30 cellular contexts compared by ENCODE assay signal in genomic region chr17:9284884-9285283, GRCh38.
DNase-seq lines count a peak whose midpoint lies in the region; ATAC-seq and TF ChIP-seq lines count a peak whose summit lies in the region.
"Had no signal": no experiment of that assay in that cellular context is flagged by ENCODE, and none has a peak within 500 bp of the region (broad histone marks: within the 10 kb centered on the region; RNA-seq: fewer than 3 reads in every experiment).

No MANE protein-coding gene starts in this region.

- no peak overlapping the region for H4K5ac ChIP-seq in H9 (ENCODE audit: insufficient read length, low read depth, low read length)

- no peak overlapping the region for H4K91ac ChIP-seq in H9 (ENCODE audit: insufficient read length, low read depth, low read length)

- H2BK12ac ChIP-seq in H9 (ENCODE audit: insufficient read length, low read depth, low read length), result no peak overlapping the region

- no peak overlapping the region for H4K8ac ChIP-seq in H9 (replicated peaks; ENCODE audit: insufficient read length, low read depth, low read length)

- no peaks in the 10 kb centered on the region for H4K20me1 ChIP-seq in H9 (ENCODE audit: control insufficient read depth, insufficient read depth, insufficient read length)

- no peak overlapping the region; a peak in 1 of 5 replicates for H3K4me3 Mint-ChIP-seq in H9
- H3K4me3 Mint-ChIP-seq: activated CD4-positive, alpha-beta T cell treated with anti-CD3 and anti-CD28 coated beads, Interleukin-2, amount 10 ng/mL, durations not matched to agents 24 days and 14 days; activated naive CD8-positive, alpha-beta T cell treated with anti-CD3 and anti-CD28 coated beads, Interleukin-2, amount 10 ng/mL, durations not matched to agents 7 days and 5 days; effector memory CD8-positive, alpha-beta T cell had no signal

- H3K9ac ChIP-seq in colonic mucosa (ENCODE audit: low read depth in 2 of 2, low read length in 2 of 2), result no peak overlapping the region
- H3K9ac ChIP-seq in H9 (ENCODE audit: extremely low read depth, insufficient read length, low read length), result no peak overlapping the region
- H3K9ac ChIP-seq: BLaER1 treated with 17β-estradiol and CSF1 and Interleukin-3, amounts not matched to agents 10 nM and 100 nM had no signal

- H3K36me3 ChIP-seq in colonic mucosa (no peaks in the 10 kb centered on the region), stomach (no peaks in the 10 kb centered on the region)
- H3K36me3 ChIP-seq: ascending aorta, cardiac muscle cell, pancreas, spleen, WERI-Rb-1 had no signal

- no peaks in the 10 kb centered on the region for H3K36me3 Mint-ChIP-seq in H9 (ENCODE audit: insufficient read depth in 1 of 3, low read depth in 3 of 3)
- H3K36me3 Mint-ChIP-seq: activated naive CD8-positive, alpha-beta T cell treated with anti-CD3 and anti-CD28 coated beads, Interleukin-2, amount 10 ng/mL, durations not matched to agents 7 days and 5 days had no signal

- no peak overlapping the region for H3K4me3 ChIP-seq in colonic mucosa
- H3K4me3 ChIP-seq in stomach, result no peak overlapping the region
- H3K4me3 ChIP-seq: ascending aorta; BLaER1 treated with 17β-estradiol and CSF1 and Interleukin-3, amounts not matched to agents 10 nM and 100 nM; cardiac muscle cell; coronary artery; pancreas; spleen had no signal

- H3K79me2 ChIP-seq in H9 (ENCODE audit: insufficient read depth, low read length), result no peaks in the 10 kb centered on the region

- H3K9me3 ChIP-seq in colonic mucosa (no peaks in the 10 kb centered on the region), stomach (no peaks in the 10 kb centered on the region), H9 (ENCODE audit: control insufficient read depth, low read depth, low read length) (no peaks in the 10 kb centered on the region)
- H3K9me3 ChIP-seq: ascending aorta; BLaER1 treated with 17β-estradiol and CSF1 and Interleukin-3, amounts not matched to agents 10 nM and 100 nM; pancreas; spleen had no signal

- ATAC-seq in left ventricle myocardium superior, result peak; percentile 69
- ATAC-seq: effector memory CD8-positive, alpha-beta T cell; foreskin keratinocyte; pancreas; stimulated activated naive CD8-positive, alpha-beta T cell treated with anti-CD3 and anti-CD28 coated beads, Interleukin-15, Interleukin-2, amounts not matched to agents 100 U/mL and 50 U/mL, for 24 hours had no signal

- no peak overlapping the region for H2BK120ac ChIP-seq in H9 (ENCODE audit: low read depth, low read length, poor library complexity, severe bottlenecking)

- intact Hi-C loops in colonic mucosa (cut with DNase I) (no loop called here), left ventricle myocardium superior (cut with micrococcal nuclease) (no loop called here), stomach (cut with DNase I; ENCODE audit: low total_unique reads) (no loop called here)

- peaks cover 43 to 46% of the 10 kb centered on the region in 2 experiments for H3K4me1 Mint-ChIP-seq in H9

- no peak for TF ChIP-seq EP300 in stomach (IDR thresholded peaks at IDR 0.05)

- no peak overlapping the region for H3K18ac ChIP-seq in H9 (ENCODE audit: insufficient read length, low read depth, low read length)

- no peak overlapping the region for H3T11ph ChIP-seq in H9 (ENCODE audit: low read length)

- no peak overlapping the region for H2AFZ ChIP-seq in H9 (ENCODE audit: low read length)

- H3K27me3 ChIP-seq in colonic mucosa, result no peaks in the 10 kb centered on the region
- H3K27me3 ChIP-seq in stomach, result no peaks in the 10 kb centered on the region
- no peaks in the 10 kb centered on the region for H3K27me3 ChIP-seq in H9 (ENCODE audit: insufficient read depth, low read length)
- H3K27me3 ChIP-seq: ascending aorta, foreskin keratinocyte, pancreas, spleen had no signal

- no peak for TF ChIP-seq POLR2A in stomach (IDR thresholded peaks at IDR 0.05)

- H2AK5ac ChIP-seq in H9 (ENCODE audit: insufficient read length, low read length), result no peak overlapping the region

- no peaks in the 10 kb centered on the region for H3K27me3 Mint-ChIP-seq in H9 (ENCODE audit: low read depth)
- H3K27me3 Mint-ChIP-seq: activated CD4-positive, alpha-beta T cell treated with anti-CD3 and anti-CD28 coated beads, Interleukin-2, amount 10 ng/mL, durations not matched to agents 24 days and 14 days; activated naive CD8-positive, alpha-beta T cell treated with anti-CD3 and anti-CD28 coated beads, Interleukin-2, amount 10 ng/mL, durations not matched to agents 7 days and 5 days; effector memory CD8-positive, alpha-beta T cell had no signal

- H3K9me3 Mint-ChIP-seq in H9, result no peaks in the 10 kb centered on the region
- H3K9me3 Mint-ChIP-seq: activated CD4-positive, alpha-beta T cell treated with anti-CD3 and anti-CD28 coated beads, Interleukin-2, amount 10 ng/mL, durations not matched to agents 24 days and 14 days; activated naive CD8-positive, alpha-beta T cell treated with anti-CD3 and anti-CD28 coated beads, Interleukin-2, amount 10 ng/mL, durations not matched to agents 7 days and 5 days; effector memory CD8-positive, alpha-beta T cell had no signal

- no peak overlapping the region for H3K4ac ChIP-seq in H9 (ENCODE audit: low read depth, low read length)

- no peaks in the 10 kb centered on the region for H3K79me1 ChIP-seq in H9 (ENCODE audit: insufficient read depth, low read depth, low read length, poor library complexity, severe bottlenecking)

- peak overlapping the region in 1 of 3 experiments; percentile 52; a peak in 1 of 7 replicates for H3K27ac Mint-ChIP-seq in H9
- H3K27ac Mint-ChIP-seq: activated CD4-positive, alpha-beta T cell treated with anti-CD3 and anti-CD28 coated beads, Interleukin-2, amount 10 ng/mL, durations not matched to agents 24 days and 14 days; activated naive CD8-positive, alpha-beta T cell treated with anti-CD3 and anti-CD28 coated beads, Interleukin-2, amount 10 ng/mL, durations not matched to agents 7 days and 5 days; effector memory CD8-positive, alpha-beta T cell had no signal

- no peak overlapping the region for H2BK5ac ChIP-seq in H9 (ENCODE audit: insufficient read length, low read length)

- H3K27ac ChIP-seq in colonic mucosa (no peak overlapping the region), stomach (peak overlapping the region in 3 of 5 donors; percentile 27 to 63 (median 47)), H9 (ENCODE audit: insufficient read length, low read depth, low read length) (no peak overlapping the region)
- H3K27ac ChIP-seq: ascending aorta; BLaER1 treated with 17β-estradiol and CSF1 and Interleukin-3, amounts not matched to agents 10 nM and 100 nM; cardiac muscle cell; coronary artery; foreskin keratinocyte; pancreas; WERI-Rb-1 had no signal

- 63 to 73% (median 72%) methylated on average over 4 of the region's 4 CpGs for whole genome bisulfite sequencing in stomach, 5 donors
- WGBS in H9 (ENCODE audit: extremely low coverage, insufficient read length, low lambda C conversion rate), result no CpG with 5 or more reads among the region's 4 CpGs

- TF ChIP-seq CTCF in colonic mucosa (IDR thresholded peaks at IDR 0.05), result no peak
- TF ChIP-seq CTCF in stomach (IDR thresholded peaks at IDR 0.05), result no peak
- no peak for TF ChIP-seq CTCF in H9 (conservative IDR thresholded peaks at IDR 0.05)

- H3K56ac ChIP-seq in H9 (ENCODE audit: insufficient read length, low read depth, low read length), result no peak overlapping the region

- no peak overlapping the region for H3K23ac ChIP-seq in H9 (ENCODE audit: insufficient read length, low read depth, low read length)

- H2BK20ac ChIP-seq in H9 (ENCODE audit: low read depth, low read length, poor library complexity, severe bottlenecking), result no peak overlapping the region

- no peak overlapping the region for H3K4me2 ChIP-seq in H9 (ENCODE audit: insufficient read depth, insufficient read length, low read length)

- H3K4me1 ChIP-seq in colonic mucosa, result no peaks in the 10 kb centered on the region
- peaks cover 0 to 20% (median 10%) of the 10 kb centered on the region in 4 donors for H3K4me1 ChIP-seq in stomach
- H3K4me1 ChIP-seq in H9 (ENCODE audit: insufficient read depth, low read length), result peaks cover 11% of the 10 kb centered on the region; the same call in 1 of the 2 replicates
- H3K4me1 ChIP-seq: ascending aorta, foreskin keratinocyte, pancreas had no signal

- DNase-seq in ELF-1 (ENCODE audit: low read depth, low spot score) (peak; percentile 10), colonic mucosa (peak; percentile 38), left ventricle myocardium superior (no peak), stomach (no peak), H9 (no peak), dedifferentiated amniotic fluid mesenchymal stem cell (ENCODE audit: extremely low spot score) (no peak), ureter (ENCODE audit: low spot score) (no peak)
- DNase-seq: activated CD4-positive, alpha-beta T cell treated with anti-CD3 and anti-CD28 coated beads, Interleukin-2, amount 10 ng/mL, durations not matched to agents 24 days and 14 days; activated gamma-delta T cell treated with Interleukin-2 at 50 U/mL for 16 hours; activated naive CD8-positive, alpha-beta T cell treated with anti-CD3 and anti-CD28 coated beads, Interleukin-2, amount 10 ng/mL, durations not matched to agents 7 days and 5 days; activated T-cell treated with anti-CD3 and anti-CD28 coated beads, Interleukin-2, amount 50 U/mL, for 48 hours; DMS153; effector memory CD8-positive, alpha-beta T cell; erythroblast; foreskin keratinocyte; NCI-H1436 treated with DMSO at 0.1 percent for 48 hours; NCI-H2081 treated with DMSO at 0.1 percent for 48 hours; NCI-H345; NCI-H748 treated with DMSO at 0.1 percent for 48 hours; pancreas; retina; spleen; stimulated activated CD4-positive, alpha-beta T cell treated with anti-CD3 and anti-CD28 coated beads, Interleukin-2, amount 100 ng/mL, for 24 hours; stimulated activated naive CD8-positive, alpha-beta T cell treated with anti-CD3 and anti-CD28 coated beads, Interleukin-15, Interleukin-2, amounts not matched to agents 100 U/mL and 50 U/mL, for 24 hours; SW 1271; WERI-Rb-1 had no signal

- H3K14ac ChIP-seq in H9 (ENCODE audit: insufficient read depth, low read length), result no peak overlapping the region

- H3K23me2 ChIP-seq in H9 (ENCODE audit: insufficient read length, low read depth, low read length, poor library complexity, severe bottlenecking), result no peaks in the 10 kb centered on the region

- H2BK15ac ChIP-seq in H9 (ENCODE audit: low read depth, low read length), result no peak overlapping the region

Comparison
In these comparisons a context has a peak if more than half of its experiments do, and no peak if none do; other contexts are left out.
1. DNase-seq: peak in ELF-1 (single experiment) and colonic mucosa (single experiment); none in left ventricle myocardium superior (single experiment), stomach (single experiment), H9 (single experiment), dedifferentiated amniotic fluid mesenchymal stem cell (single experiment) and ureter (single experiment).
2. H3K27ac ChIP-seq: peak in stomach (3 of 5); none in colonic mucosa (single experiment) and H9 (single experiment).